ENCODE assay signal across 12 cellular contexts in the genomic region with DNA sequence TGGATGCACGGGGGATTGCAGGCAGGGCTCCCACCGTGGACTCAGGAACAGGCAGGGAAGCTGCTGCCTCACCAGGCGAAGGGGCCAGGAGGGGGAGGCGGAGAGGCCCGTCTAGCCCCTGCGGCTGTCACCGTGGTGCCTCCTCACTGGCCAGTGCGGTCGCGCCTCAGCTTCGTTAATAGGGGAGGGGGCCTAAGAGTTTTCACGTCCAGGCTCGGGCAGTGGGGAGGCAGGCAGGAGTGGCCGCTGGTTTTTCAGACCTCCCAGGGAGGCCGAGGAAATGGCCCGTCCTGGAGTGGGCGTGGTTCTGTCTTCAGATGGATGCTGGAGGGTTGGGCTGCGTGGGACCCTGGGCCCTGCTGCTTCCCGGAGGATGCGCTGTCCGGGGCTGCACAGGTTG.
"Had no signal": no experiment of that assay in that cellular context is flagged by ENCODE, and none has a peak within 500 bp of the region (broad histone marks: within the 10 kb centered on the region; RNA-seq: fewer than 3 reads in every experiment).

No MANE protein-coding gene starts in this region.

- H3K9me3 ChIP-seq: ascending aorta, prostate gland had no signal

- H3K4me3 ChIP-seq: ascending aorta, prostate gland had no signal

- H3K4me1 Mint-ChIP-seq: activated CD4-positive, alpha-beta T cell treated with anti-CD3 and anti-CD28 coated beads for 36 hours had no signal

- H3K4me3 Mint-ChIP-seq: activated CD4-positive, alpha-beta T cell treated with anti-CD3 and anti-CD28 coated beads for 36 hours; activated CD8-positive, alpha-beta T cell treated with anti-CD3 and anti-CD28 coated beads for 36 hours; nephron progenitor cell; stimulated activated naive CD8-positive, alpha-beta T cell treated with anti-CD3 and anti-CD28 coated beads, Interleukin-15, Interleukin-2, amounts not matched to agents 100 ng/mL and 50 ng/mL, for 24 hours; type B pancreatic cell had no signal

- H3K36me3 Mint-ChIP-seq: type B pancreatic cell had no signal

- H3K27me3 ChIP-seq: ascending aorta had no signal

- DNase-seq: activated CD4-positive, alpha-beta T cell treated with anti-CD3 and anti-CD28 coated beads for 36 hours; activated CD8-positive, alpha-beta T cell treated with anti-CD3 and anti-CD28 coated beads for 36 hours; activated naive CD4-positive, alpha-beta T cell; activated T-cell treated with anti-CD3 and anti-CD28 coated beads, Interleukin-2, amount 50 U/mL, for 48 hours; nephron progenitor cell; right cardiac atrium had no signal

- H3K27ac ChIP-seq: ascending aorta, prostate gland, VCaP had no signal

- H3K27me3 Mint-ChIP-seq: activated CD4-positive, alpha-beta T cell treated with anti-CD3 and anti-CD28 coated beads for 36 hours; activated CD8-positive, alpha-beta T cell treated with anti-CD3 and anti-CD28 coated beads for 36 hours had no signal

- H3K4me1 ChIP-seq: ascending aorta, prostate gland had no signal

- FAIRE-seq: bronchial epithelial cell had no signal

- ATAC-seq: activated CD4-positive, alpha-beta T cell treated with anti-CD3 and anti-CD28 coated beads for 36 hours; activated CD8-positive, alpha-beta T cell treated with anti-CD3 and anti-CD28 coated beads for 36 hours; right cardiac atrium had no signal

- H3K36me3 ChIP-seq: ascending aorta, prostate gland had no signal

- H3K9me3 Mint-ChIP-seq: activated CD8-positive, alpha-beta T cell treated with anti-CD3 and anti-CD28 coated beads for 36 hours; nephron progenitor cell; stimulated activated naive CD8-positive, alpha-beta T cell treated with anti-CD3 and anti-CD28 coated beads, Interleukin-15, Interleukin-2, amounts not matched to agents 100 ng/mL and 50 ng/mL, for 24 hours; type B pancreatic cell had no signal

- H3K27ac Mint-ChIP-seq: activated CD4-positive, alpha-beta T cell treated with anti-CD3 and anti-CD28 coated beads for 36 hours; activated CD8-positive, alpha-beta T cell treated with anti-CD3 and anti-CD28 coated beads for 36 hours; nephron progenitor cell; stimulated activated naive CD8-positive, alpha-beta T cell treated with anti-CD3 and anti-CD28 coated beads, Interleukin-15, Interleukin-2, amounts not matched to agents 100 ng/mL and 50 ng/mL, for 24 hours; type B pancreatic cell had no signal
